In the genomic region with DNA sequence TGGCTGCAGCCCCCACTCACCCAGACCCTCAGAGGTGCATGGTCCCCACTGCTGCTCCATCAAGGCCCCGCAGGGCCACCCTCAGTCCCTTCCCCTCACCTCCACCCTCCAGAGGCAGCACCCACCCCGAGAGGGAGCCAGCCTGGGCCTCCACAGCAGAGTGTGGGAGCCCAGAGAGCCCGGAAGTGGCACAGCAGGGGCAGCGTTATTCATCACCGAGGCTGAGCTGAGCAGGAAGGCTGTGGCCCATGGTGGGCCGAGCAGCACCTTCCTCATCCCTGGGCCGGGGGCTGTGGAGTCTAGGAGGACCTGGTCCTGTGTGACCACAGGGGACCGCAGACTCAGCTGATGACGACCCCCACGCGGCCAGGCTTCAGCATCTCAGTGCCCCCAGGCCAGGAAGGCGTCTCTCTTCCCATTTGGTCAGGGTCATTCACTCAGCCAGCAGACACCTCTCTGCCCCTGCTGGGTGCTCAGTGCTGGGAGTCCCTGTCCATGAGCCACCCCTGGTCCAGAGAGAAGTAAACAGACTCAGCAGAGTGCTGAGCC, we compare ENCODE assay signal across 13 cellular contexts.
DNase-seq lines count a peak whose midpoint lies in the region; TF ChIP-seq lines count a peak whose summit lies in the region.
"Had no signal": no experiment of that assay in that cellular context is flagged by ENCODE, and none has a peak within 500 bp of the region (broad histone marks: within the 10 kb centered on the region; RNA-seq: fewer than 3 reads in every experiment).

No MANE protein-coding gene starts in this region.

- TF ChIP-seq POLR2A in esophagus squamous epithelium (IDR thresholded peaks at IDR 0.05) (no peak), sigmoid colon (IDR thresholded peaks at IDR 0.05) (no peak)

- H4K20me1 ChIP-seq in osteoblast (ENCODE audit: insufficient read depth, low read length), result no peaks in the 10 kb centered on the region

- H3K36me3 ChIP-seq in esophagus squamous epithelium, result no peaks in the 10 kb centered on the region
- H3K36me3 ChIP-seq in sigmoid colon, result no peaks in the 10 kb centered on the region
- H3K36me3 ChIP-seq in osteoblast (ENCODE audit: insufficient read depth, low read length), result no peaks in the 10 kb centered on the region

- H3K27me3 ChIP-seq in esophagus squamous epithelium (no peaks in the 10 kb centered on the region), sigmoid colon (no peaks in the 10 kb centered on the region), osteoblast (ENCODE audit: insufficient read depth, low read length) (peaks cover 4% of the 10 kb centered on the region)

- no peak for TF ChIP-seq EP300 in sigmoid colon (IDR thresholded peaks at IDR 0.05)

- H3K4me1 ChIP-seq in esophagus squamous epithelium (peaks cover 15 to 38% (median 24%) of the 10 kb centered on the region in 3 donors), sigmoid colon (peaks cover 2 to 35% (median 33%) of the 10 kb centered on the region in 4 donors), osteoblast (ENCODE audit: insufficient read depth, low read length) (no peaks in the 10 kb centered on the region)

- no peaks in the 10 kb centered on the region for H3K79me2 ChIP-seq in osteoblast (ENCODE audit: insufficient read depth, low read length)

- H3K9me3 ChIP-seq in esophagus squamous epithelium, result no peaks in the 10 kb centered on the region
- H3K9me3 ChIP-seq in sigmoid colon, result no peaks in the 10 kb centered on the region
- H3K9me3 ChIP-seq in osteoblast (ENCODE audit: low read depth, low read length), result no peaks in the 10 kb centered on the region

- DNase-seq in Daoy (ENCODE audit: low read depth) (peak; percentile 67), esophagus squamous epithelium (lab: John Stamatoyannopoulos, UW) (no peak), sigmoid colon (no peak), GM03348 (ENCODE audit: low spot score) (no peak), NCI-H1417 (lab: John Stamatoyannopoulos, UW) (no peak), osteoblast (ENCODE audit: insufficient read length, low spot score, missing footprints) (no peak)
- DNase-seq: CD8-positive, alpha-beta memory T cell; H9; IMR-90; NCI-H1694 treated with DMSO at 0.1 percent for 48 hours; NCI-H446; PC-3 had no signal

- no peak overlapping the region for H3K4me2 ChIP-seq in osteoblast (ENCODE audit: insufficient read depth, low read length)

- H3K4me3 ChIP-seq in esophagus squamous epithelium (no peak overlapping the region), sigmoid colon (no peak overlapping the region), osteoblast (ENCODE audit: insufficient read depth, low read length) (no peak overlapping the region)

- WGBS in esophagus squamous epithelium, 2 donors, result no CpG with 5 or more reads among the region's 12 CpGs
- 83 to 85% methylated on average over 12 of the region's 12 CpGs for WGBS in sigmoid colon, 2 donors

- intact Hi-C loops in esophagus squamous epithelium (cut with DNase I), result no loop called here
- intact Hi-C loops in sigmoid colon (cut with DNase I), result no loop called here

- no peak for TF ChIP-seq CTCF in VCaP (conservative IDR thresholded peaks at IDR 0.05)
- TF ChIP-seq CTCF in esophagus squamous epithelium (IDR thresholded peaks at IDR 0.05), result no peak
- TF ChIP-seq CTCF in sigmoid colon (IDR thresholded peaks at IDR 0.05), result no peak
- TF ChIP-seq CTCF in osteoblast (IDR thresholded peaks at IDR 0.05; ENCODE audit: extremely low read depth, low read depth, low read length), result no peak

- peak overlapping the region; percentile 47; the same call in 1 of the 2 replicates for H3K27ac ChIP-seq in VCaP
- H3K27ac ChIP-seq in esophagus squamous epithelium, result peak overlapping the region in 3 of 4 donors; percentile 79 to 82 (median 80)
- peak overlapping the region; percentile 72 to 77 (median 76) for H3K27ac ChIP-seq in sigmoid colon
- no peak overlapping the region for H3K27ac ChIP-seq in osteoblast (ENCODE audit: low read depth, low read length)

- H2AFZ ChIP-seq in osteoblast (ENCODE audit: low read length), result no peak overlapping the region
